ENCODE assay signal across 1 cellular context in genomic region chr2:178676046-178676445, GRCh38.
TF ChIP-seq lines count a peak whose summit lies in the region.

No MANE protein-coding gene starts in this region.

TF ChIP-seq in HepG2, 621 proteins besides CTCF, POLR2A, EP300 and RAD21:
- TF ChIP-seq ZBTB40 (IDR thresholded peaks at IDR 0.05) (peak; percentile 97), ZBTB40 (CRISPR knock-in tag; IDR thresholded peaks at IDR 0.05) (no peak), ZMAT3 (CRISPR knock-in tag; conservative IDR thresholded peaks at IDR 0.05) (no peak), RFX3 (CRISPR knock-in tag; IDR thresholded peaks at IDR 0.05) (no peak), ZNF598 (CRISPR knock-in tag; IDR thresholded peaks at IDR 0.05; ENCODE audit: borderline replicate concordance) (no peak), ZNF839 (CRISPR knock-in tag; IDR thresholded peaks at IDR 0.05; ENCODE audit: borderline replicate concordance) (no peak)
